ENCODE assay signal across 7 cellular contexts in genomic region chr4:183659919-183660318, GRCh38. TPM values are rescaled to one million over a fixed set of nuclear protein-coding genes. Genes with fewer than 3 reads are reported as not detected.
DNase-seq lines count a peak whose midpoint lies in the region; ATAC-seq, FAIRE-seq and TF ChIP-seq lines count a peak whose summit lies in the region.

No MANE protein-coding gene starts in this region.

- peak overlapping the region; percentile 95 for H3K27ac ChIP-seq in Panc1 (ENCODE audit: low read length)
- H3K27ac ChIP-seq in esophagus squamous epithelium: peak overlapping the region; percentile 92 to 97 (median 94)
- peak overlapping the region; percentile 89 for H3K27ac ChIP-seq in psoas muscle

- H3K36me3 ChIP-seq in Panc1 (ENCODE audit: control insufficient read depth, insufficient read depth, low read length) (peaks cover 6% of the 10 kb centered on the region), esophagus squamous epithelium (peaks cover 0 to 27% (median 0%) of the 10 kb centered on the region in 3 donors), psoas muscle (ENCODE audit: insufficient read depth in 1 of 2, low read depth in 1 of 2) (peaks cover 0 to 30% of the 10 kb centered on the region in 2 donors)

- H3K4me1 ChIP-seq in Panc1 (ENCODE audit: control insufficient read depth, insufficient read depth, low read length): 0 out of 2 replicates have a peak, but pooled peaks cover 4% of the 10 kb centered on the region
- peaks cover 8 to 37% (median 12%) of the 10 kb centered on the region in 3 donors for H3K4me1 ChIP-seq in esophagus squamous epithelium
- H3K4me1 ChIP-seq in psoas muscle: peaks cover 18% of the 10 kb centered on the region

- H3K9me3 ChIP-seq in Panc1 (ENCODE audit: control insufficient read depth, insufficient read depth, low read depth, low read length) (no peaks in the 10 kb centered on the region), esophagus squamous epithelium (no peaks in the 10 kb centered on the region), psoas muscle (no peaks in the 10 kb centered on the region)

- DNase-seq in GM18507 (ENCODE audit: extremely low spot score, insufficient read length, low read depth): no peak
- no peak for DNase-seq in Panc1 (ENCODE audit: low read depth, low spot score)
- DNase-seq in esophagus squamous epithelium (lab: John Stamatoyannopoulos, UW): no peak
- DNase-seq in psoas muscle: no peak
- DNase-seq in NCI-H2227 treated with DMSO at 0.1 percent for 48 hours (lab: John Stamatoyannopoulos, UW): no peak

- CTCF ChIA-PET in Panc1 (lab: Charles Lee): no interaction called here

- in situ Hi-C loops in Panc1 (cut with HindIII; ENCODE audit: low pct_unique_long_range_greater_than_20kb, low sequenced_read_pairs): no loop called here

- FAIRE-seq in GM18507 (lab: Jason Lieb, UNC): peak; percentile 48

- H3K27me3 ChIP-seq in Panc1 (ENCODE audit: control insufficient read depth, insufficient read depth, low read length) (no peaks in the 10 kb centered on the region), esophagus squamous epithelium (no peaks in the 10 kb centered on the region), psoas muscle (ENCODE audit: insufficient read depth in 3 of 3, low read length in 2 of 3) (no peaks in the 10 kb centered on the region)

- intact Hi-C loops in Panc1 (cut with micrococcal nuclease; ENCODE audit: unreplicated experiment): no loop called here
- intact Hi-C loops in esophagus squamous epithelium (cut with DNase I): loop anchor here (5.0 kb wide), 1 partner anchor 153 kb away; the partner anchor contains the start of gene ING2
- intact Hi-C loops in psoas muscle (cut with DNase I): loop anchor here in 1 of 2 donors (2.0 kb wide), 1 partner anchor 187 kb away; no protein-coding TSS in a partner anchor

- H3K4me3 ChIP-seq in Panc1 (ENCODE audit: low read depth in 2 of 2, low read length in 2 of 2) (peak overlapping the region; percentile 83 to 95), esophagus squamous epithelium (peak overlapping the region; percentile 67 to 94 (median 73)), psoas muscle (peak overlapping the region; percentile 92)

- WGBS in esophagus squamous epithelium, 2 donors: 4 to 6% methylated on average over 10 of the region's 10 CpGs
- 3 to 5% (median 3%) methylated on average over 10 of the region's 10 CpGs for WGBS in psoas muscle, 3 donors

- BruUV-seq in Panc1 (replicated peaks; lab: Mats Ljungman, UMichigan): TSS peak; percentile 88

- TF ChIP-seq CTCF in Panc1 (IDR thresholded peaks at IDR 0.05) (no peak), esophagus squamous epithelium (IDR thresholded peaks at IDR 0.05) (no peak), psoas muscle (IDR thresholded peaks at IDR 0.05) (no peak)

- POLR2A ChIA-PET in Panc1 (lab: Charles Lee): no interaction called here

- ATAC-seq in Panc1: no peak
- no peak for ATAC-seq in psoas muscle
- no peak for ATAC-seq in GM18520 (IDR thresholded peaks at IDR 0.05; ENCODE audit: unreplicated experiment)
- no peak for ATAC-seq in GM21528 (IDR thresholded peaks at IDR 0.05; ENCODE audit: low FRiP score, unreplicated experiment)

- TF ChIP-seq POLR2A in esophagus squamous epithelium (IDR thresholded peaks at IDR 0.05): no peak

RNA-seq across cellular contexts. Expression of gene TRAPPC11, which starts 0.8 kb away (rescaled TPM):
- 21.1 TPM for total RNA-seq in Panc1 (2021; ENCODE audit: unreplicated experiment)
- 10.7 TPM for polyA plus RNA-seq in Panc1 (2012; ENCODE audit: insufficient read length)
- total RNA-seq in esophagus squamous epithelium: 10 to 100 TPM; 24.5 to 36.2 (median 34.6) TPM
- total RNA-seq in psoas muscle: 10 to 100 TPM; 20.6 to 24.3 (median 23.9) TPM
- polyA plus RNA-seq in psoas muscle: 10 to 100 TPM; 10.5 to 17.0 (median 11.3) TPM

RNA-seq across cellular contexts. Expression of gene RWDD4, which starts 0.9 kb away (rescaled TPM):
- total RNA-seq in Panc1 (2021; ENCODE audit: unreplicated experiment): 27.4 TPM
- polyA plus RNA-seq in Panc1 (2012; ENCODE audit: insufficient read length): 21.3 TPM
- total RNA-seq in esophagus squamous epithelium: 10 to 100 TPM; 15.1 to 33.9 (median 26.0) TPM
- total RNA-seq in psoas muscle: 10 to 100 TPM; 19.1 to 33.5 (median 29.8) TPM
- polyA plus RNA-seq in psoas muscle: 10 to 100 TPM; 22.7 to 51.1 (median 37.2) TPM
